In the genomic region with DNA sequence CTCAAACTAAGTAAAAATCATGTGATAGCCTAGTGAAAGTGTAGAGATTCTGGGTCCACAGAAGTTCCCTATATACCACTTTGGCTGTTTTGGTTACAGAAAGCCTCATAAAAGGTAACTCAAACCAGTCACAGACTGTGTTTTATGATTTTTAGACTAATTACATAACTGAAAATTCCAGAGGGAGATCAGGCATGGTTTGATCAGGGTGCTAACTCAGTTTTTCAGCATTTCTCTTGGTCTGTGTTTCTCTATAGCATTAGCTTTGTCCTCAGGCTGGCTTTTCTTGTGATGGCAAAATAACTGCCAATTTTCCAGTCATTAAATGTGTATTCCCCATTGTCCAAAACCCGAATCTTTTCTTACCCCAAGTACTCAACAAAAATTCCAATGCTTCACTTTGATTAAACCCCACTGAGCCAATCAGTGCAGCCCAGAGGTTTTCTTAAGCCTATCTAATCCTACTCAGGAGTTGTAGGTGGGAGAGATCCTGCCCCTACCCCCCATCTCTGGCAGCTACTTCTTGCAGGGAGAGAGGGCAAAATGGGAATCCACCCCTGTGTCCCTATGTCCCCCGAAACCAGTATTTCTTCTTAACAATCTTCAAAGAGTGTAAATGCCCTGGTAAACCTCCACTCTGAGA, we compare ENCODE assay signal across 26 cellular contexts. TPM values are rescaled to one million over a fixed set of nuclear protein-coding genes. Genes with fewer than 3 reads are reported as not detected.
A peak's percentile ranks its signal among the peaks of the same experiment; 100 is the strongest.
DNase-seq lines count a peak whose midpoint lies in the region; ATAC-seq and TF ChIP-seq lines count a peak whose summit lies in the region.
"Had no signal": no experiment of that assay in that cellular context is flagged by ENCODE, and none has a peak within 500 bp of the region (broad histone marks: within the 10 kb centered on the region; RNA-seq: fewer than 3 reads in every experiment).

No MANE protein-coding gene starts in this region.

- H3K27ac ChIP-seq in PC-9 (peak overlapping the region; percentile 62), caudate nucleus (ENCODE audit: low read depth, low read length) (peak overlapping the region; percentile 97), mesenchymal stem cell (ENCODE audit: low read length, poor library complexity, severe bottlenecking) (no peak overlapping the region), suprapubic skin (peak overlapping the region; percentile 79)

- no peaks in the 10 kb centered on the region for H3K79me2 ChIP-seq in PC-9 (ENCODE audit: low read depth)

- H2BK12ac ChIP-seq in mesenchymal stem cell (ENCODE audit: low read length in 2 of 2) = no peak overlapping the region

- H3K27me3 Mint-ChIP-seq in activated CD4-positive, alpha-beta memory T cell treated with anti-CD3 and anti-CD28 coated beads, Interleukin-2, amount 10 ng/mL, durations not matched to agents 7 days and 5 days = no peaks in the 10 kb centered on the region
- peaks cover 5% of the 10 kb centered on the region for H3K27me3 Mint-ChIP-seq in stimulated activated naive CD8-positive, alpha-beta T cell treated with anti-CD3 and anti-CD28 coated beads, Interleukin-15, amount 100 ng/mL, for 72 hours
- H3K27me3 Mint-ChIP-seq: activated CD4-positive, alpha-beta memory T cell treated with anti-CD3 and anti-CD28 coated beads for 36 hours had no signal

- H3K4ac ChIP-seq in mesenchymal stem cell (ENCODE audit: low read depth in 1 of 2, low read length in 2 of 2) = no peak overlapping the region

- H3K9me3 Mint-ChIP-seq in activated CD4-positive, alpha-beta memory T cell treated with anti-CD3 and anti-CD28 coated beads, Interleukin-2, amount 10 ng/mL, durations not matched to agents 7 days and 5 days = peaks cover 7% of the 10 kb centered on the region
- no peaks in the 10 kb centered on the region for H3K9me3 Mint-ChIP-seq in stimulated activated naive CD8-positive, alpha-beta T cell treated with anti-CD3 and anti-CD28 coated beads, Interleukin-15, amount 100 ng/mL, for 72 hours
- H3K9me3 Mint-ChIP-seq: activated CD4-positive, alpha-beta memory T cell treated with anti-CD3 and anti-CD28 coated beads for 36 hours; CD4-positive, CD25-positive, alpha-beta regulatory T cell; central memory CD8-positive, alpha-beta T cell had no signal

- no peak overlapping the region for H3K18ac ChIP-seq in mesenchymal stem cell (ENCODE audit: low read depth in 1 of 2, low read length in 2 of 2)

- H2BK5ac ChIP-seq in mesenchymal stem cell (ENCODE audit: low read depth, low read length, poor library complexity, severe bottlenecking) = no peak overlapping the region

- H3K9ac ChIP-seq in mesenchymal stem cell (ENCODE audit: low read length) = peak overlapping the region; percentile 51

- peaks cover 5% of the 10 kb centered on the region for H3K4me1 Mint-ChIP-seq in activated CD4-positive, alpha-beta memory T cell treated with anti-CD3 and anti-CD28 coated beads, Interleukin-2, amount 10 ng/mL, durations not matched to agents 7 days and 5 days
- peaks cover 8% of the 10 kb centered on the region for H3K4me1 Mint-ChIP-seq in stimulated activated naive CD8-positive, alpha-beta T cell treated with anti-CD3 and anti-CD28 coated beads, Interleukin-15, amount 100 ng/mL, for 72 hours
- H3K4me1 Mint-ChIP-seq: CD4-positive, CD25-positive, alpha-beta regulatory T cell; central memory CD8-positive, alpha-beta T cell had no signal

- no peaks in the 10 kb centered on the region for H3K9me2 ChIP-seq in PC-9 (ENCODE audit: insufficient read depth)

- H3K14ac ChIP-seq in mesenchymal stem cell (ENCODE audit: low read length in 2 of 2) = no peak overlapping the region

- H2BK15ac ChIP-seq in mesenchymal stem cell (ENCODE audit: low read depth, poor library complexity, severe bottlenecking) = no peak overlapping the region

- 100% methylated on average over 1 of the region's 2 CpGs for WGBS in mesenchymal stem cell
- WGBS in suprapubic skin = 63% methylated on average over 1 of the region's 2 CpGs

- no peak overlapping the region for H4K8ac ChIP-seq in mesenchymal stem cell (ENCODE audit: low read length)

- POLR2A ChIA-PET in PC-9 (lab: Charles Lee; ENCODE audit: unreplicated experiment) = interaction anchor here (0.7 kb wide), 1 partner anchor 10 kb away, joined by 4 read pairs; no protein-coding TSS in a partner anchor
- POLR2A ChIA-PET in activated CD4-positive, alpha-beta memory T cell treated with anti-CD3 and anti-CD28 coated beads, Interleukin-2, amount 10 ng/mL, durations not matched to agents 7 days and 5 days (lab: Charles Lee) = no interaction called here

- H3K27me3 ChIP-seq in PC-9 (ENCODE audit: insufficient read depth, low read depth) (no peaks in the 10 kb centered on the region), mesenchymal stem cell (ENCODE audit: control insufficient read depth in 1 of 2, insufficient read depth in 1 of 2, low read length in 2 of 2) (no peaks in the 10 kb centered on the region), suprapubic skin (no peaks in the 10 kb centered on the region)

- H3K4me2 ChIP-seq in PC-9 (peak overlapping the region; percentile 10; the same call in 1 of the 2 replicates), mesenchymal stem cell (ENCODE audit: low read length, poor library complexity, severe bottlenecking) (no peak overlapping the region)

- H4K91ac ChIP-seq in mesenchymal stem cell (ENCODE audit: low read length) = no peak overlapping the region

- no peak for TF ChIP-seq EP300 in suprapubic skin (IDR thresholded peaks at IDR 0.05)

- H2AK5ac ChIP-seq in mesenchymal stem cell (ENCODE audit: low read length, severe bottlenecking) = no peak overlapping the region

- BruUV-seq in PC-9 (replicated peaks; lab: Mats Ljungman, UMichigan) = no TSS peak

- no peak for ATAC-seq in stimulated activated naive CD8-positive, alpha-beta T cell treated with anti-CD3 and anti-CD28 coated beads, Interleukin-15, amount 100 ng/mL, for 72 hours
- ATAC-seq: Panc1 had no signal

- H3K36me3 Mint-ChIP-seq in activated CD4-positive, alpha-beta memory T cell treated with anti-CD3 and anti-CD28 coated beads, Interleukin-2, amount 10 ng/mL, durations not matched to agents 7 days and 5 days (ENCODE audit: low read depth) = no peaks in the 10 kb centered on the region
- H3K36me3 Mint-ChIP-seq: activated CD4-positive, alpha-beta memory T cell treated with anti-CD3 and anti-CD28 coated beads for 36 hours; CD4-positive, CD25-positive, alpha-beta regulatory T cell had no signal

- H2AFZ ChIP-seq in PC-9 (no peak overlapping the region), mesenchymal stem cell (ENCODE audit: low read depth, low read length) (no peak overlapping the region)

- peaks cover 23% of the 10 kb centered on the region for H3F3A ChIP-seq in PC-9 (ENCODE audit: insufficient read depth, low read depth)

- H3K79me1 ChIP-seq in mesenchymal stem cell (replicated peaks; ENCODE audit: low read length, poor library complexity, severe bottlenecking) = no peaks in the 10 kb centered on the region

- TF ChIP-seq POLR2A in suprapubic skin (IDR thresholded peaks at IDR 0.05) = no peak

- TF ChIP-seq CTCF in PC-9 (conservative IDR thresholded peaks at IDR 0.05) = no peak
- TF ChIP-seq CTCF in suprapubic skin (IDR thresholded peaks at IDR 0.05) = no peak

- H3K4me1 ChIP-seq in PC-9 (replicated peaks; ENCODE audit: insufficient read depth) (peaks cover 18% of the 10 kb centered on the region), mesenchymal stem cell (ENCODE audit: control insufficient read depth, insufficient read depth, low read depth, low read length) (no peaks in the 10 kb centered on the region), suprapubic skin (peaks cover 40% of the 10 kb centered on the region)

- H3K4me3 ChIP-seq in PC-9 = no peak overlapping the region
- no peak overlapping the region for H3K4me3 ChIP-seq in mesenchymal stem cell (ENCODE audit: insufficient read depth in 1 of 2, low read depth in 1 of 2, low read length in 2 of 2)
- no peak overlapping the region for H3K4me3 ChIP-seq in suprapubic skin

- H3K4me3 Mint-ChIP-seq in activated CD4-positive, alpha-beta memory T cell treated with anti-CD3 and anti-CD28 coated beads, Interleukin-2, amount 10 ng/mL, durations not matched to agents 7 days and 5 days = no peak overlapping the region
- no peak overlapping the region for H3K4me3 Mint-ChIP-seq in stimulated activated naive CD8-positive, alpha-beta T cell treated with anti-CD3 and anti-CD28 coated beads, Interleukin-15, amount 100 ng/mL, for 72 hours
- H3K4me3 Mint-ChIP-seq: activated CD4-positive, alpha-beta memory T cell treated with anti-CD3 and anti-CD28 coated beads for 36 hours; CD4-positive, CD25-positive, alpha-beta regulatory T cell; central memory CD8-positive, alpha-beta T cell had no signal

- CTCF ChIA-PET in PC-9 (lab: Charles Lee) = no interaction called here
- CTCF ChIA-PET in activated CD4-positive, alpha-beta memory T cell treated with anti-CD3 and anti-CD28 coated beads, Interleukin-2, amount 10 ng/mL, durations not matched to agents 7 days and 5 days (lab: Charles Lee) = interaction anchor here (1.1 kb wide), 1 partner anchor 16 kb away, joined by 3 read pairs; no protein-coding TSS in a partner anchor

- no peak overlapping the region for H2BK120ac ChIP-seq in mesenchymal stem cell (ENCODE audit: low read depth, low read length)

- no peak overlapping the region for H3K23ac ChIP-seq in mesenchymal stem cell (ENCODE audit: low read length in 2 of 2)

- no peaks in the 10 kb centered on the region for H4K20me1 ChIP-seq in PC-9 (ENCODE audit: insufficient read depth)

- H3K9me3 ChIP-seq in PC-9 (ENCODE audit: insufficient read depth, low read depth) (no peaks in the 10 kb centered on the region), mesenchymal stem cell (ENCODE audit: control insufficient read depth, low read length) (no peaks in the 10 kb centered on the region), suprapubic skin (no peaks in the 10 kb centered on the region)

- intact Hi-C loops in PC-9 (cut with micrococcal nuclease; ENCODE audit: unreplicated experiment) = no loop called here

- H3K36me3 ChIP-seq in PC-9 (ENCODE audit: low read depth) = no peaks in the 10 kb centered on the region
- no peaks in the 10 kb centered on the region for H3K36me3 ChIP-seq in mesenchymal stem cell (ENCODE audit: control insufficient read depth in 1 of 2, insufficient read depth in 2 of 2, low read depth in 1 of 2, low read length in 2 of 2)
- H3K36me3 ChIP-seq in suprapubic skin = no peaks in the 10 kb centered on the region

- no peak overlapping the region for H3K27ac Mint-ChIP-seq in activated CD4-positive, alpha-beta memory T cell treated with anti-CD3 and anti-CD28 coated beads, Interleukin-2, amount 10 ng/mL, durations not matched to agents 7 days and 5 days
- no peak overlapping the region for H3K27ac Mint-ChIP-seq in stimulated activated naive CD8-positive, alpha-beta T cell treated with anti-CD3 and anti-CD28 coated beads, Interleukin-15, amount 100 ng/mL, for 72 hours
- H3K27ac Mint-ChIP-seq: activated CD4-positive, alpha-beta memory T cell treated with anti-CD3 and anti-CD28 coated beads for 36 hours; CD4-positive, CD25-positive, alpha-beta regulatory T cell had no signal

- DNase-seq in PC-9 (no peak), caudate nucleus (lab: John Stamatoyannopoulos, UW) (no peak), mesenchymal stem cell (no peak), suprapubic skin (ENCODE audit: low spot score in 2 of 2) (no peak), GDM1 (lab: John Stamatoyannopoulos, UW) (no peak), ureter (ENCODE audit: low spot score) (no peak)
- DNase-seq in activated CD4-positive, alpha-beta memory T cell treated with anti-CD3 and anti-CD28 coated beads, Interleukin-2, amount 10 ng/mL, durations not matched to agents 7 days and 5 days = no peak
- DNase-seq in stimulated activated naive CD8-positive, alpha-beta T cell treated with anti-CD3 and anti-CD28 coated beads, Interleukin-15, amount 100 ng/mL, for 72 hours = no peak
- DNase-seq: activated T-cell treated with anti-CD3 and anti-CD28 coated beads, Interleukin-2, amount 50 U/mL, for 1 hour; amniotic stem cell; CD4-positive, CD25-positive, alpha-beta regulatory T cell; effector CD4-positive, alpha-beta T cell; GOT3; Kasumi-1; NCI-H1048; NCI-H2081; NCI-H446 had no signal

RNA-seq across cellular contexts. Expression of gene FXYD3, which starts 8.6 kb away (rescaled TPM):
- 240 and 287 TPM in 2 replicates for total RNA-seq in PC-9 (2021)
- not detected for polyA plus RNA-seq in mesenchymal stem cell (2013, experiment 1 of 2)
- not detected for polyA plus RNA-seq in mesenchymal stem cell (2013, experiment 2 of 2)
- total RNA-seq in suprapubic skin = 100 to 1,000 TPM; 383 to 765 (median 575) TPM
- not detected for total RNA-seq in activated CD4-positive, alpha-beta memory T cell treated with anti-CD3 and anti-CD28 coated beads, Interleukin-2, amount 10 ng/mL, durations not matched to agents 7 days and 5 days
- total RNA-seq in ureter = 434 TPM
- total RNA-seq: activated CD4-positive, alpha-beta memory T cell treated with anti-CD3 and anti-CD28 coated beads for 36 hours; CD4-positive, CD25-positive, alpha-beta regulatory T cell; pulmonary artery endothelial cell; SK-MEL-5; T-helper 2 cell treated with Interferon-gamma antibody and Interleukin-4, amounts not matched to agents 100 ng/mL and 5 ng/mL, for 36 hours had no signal
- polyA plus RNA-seq: CD4-positive, CD25-positive, alpha-beta regulatory T cell; neural cell had no signal

RNA-seq across cellular contexts. Expression of gene LGI4, which starts 27.8 kb away (rescaled TPM):
- 1.2 and 1.3 TPM in 2 replicates for total RNA-seq in PC-9 (2021)
- 0.15 TPM for polyA plus RNA-seq in mesenchymal stem cell (2013, experiment 1 of 2)
- polyA plus RNA-seq in mesenchymal stem cell (2013, experiment 2 of 2) = 0.11 TPM
- total RNA-seq in suprapubic skin = 10 to 100 TPM in 1 of 4 donors, 1 to 10 TPM in 3; 4.3 to 11.8 (median 7.8) TPM
- under 1 TPM; 0.55 to 0.68 TPM for total RNA-seq in activated CD4-positive, alpha-beta memory T cell treated with anti-CD3 and anti-CD28 coated beads, Interleukin-2, amount 10 ng/mL, durations not matched to agents 7 days and 5 days
- 15.5 TPM for total RNA-seq in ureter
- total RNA-seq: pulmonary artery endothelial cell had no signal
- polyA plus RNA-seq: CD4-positive, CD25-positive, alpha-beta regulatory T cell had no signal

RNA-seq across cellular contexts. Expression of gene FXYD1, which starts 31.6 kb away (rescaled TPM):
- total RNA-seq in PC-9 (2021) (not detected in 2 replicates), suprapubic skin (10 to 100 TPM in 1 of 4 donors, 1 to 10 TPM in 3; 2.0 to 10.9 (median 6.7) TPM), ureter (50.2 TPM)
- 0.33 TPM for polyA plus RNA-seq in mesenchymal stem cell (2013, experiment 1 of 2)
- polyA plus RNA-seq in mesenchymal stem cell (2013, experiment 2 of 2) = 0.33 TPM
- total RNA-seq in activated CD4-positive, alpha-beta memory T cell treated with anti-CD3 and anti-CD28 coated beads, Interleukin-2, amount 10 ng/mL, durations not matched to agents 7 days and 5 days = 1 to 10 TPM; 3.3 to 3.6 TPM
- total RNA-seq: SK-MEL-5 had no signal
- polyA plus RNA-seq: neural cell had no signal

RNA-seq across cellular contexts. Expression of gene FXYD7, which starts 36.0 kb away (rescaled TPM):
- total RNA-seq in PC-9 (2021) (not detected in 2 replicates), suprapubic skin (1 to 10 TPM in 1 of 4 donors, not detected in 3; 2.2 TPM), ureter (0.62 TPM)
- polyA plus RNA-seq in mesenchymal stem cell (2013, experiment 1 of 2) = 0.07 TPM
- not detected for polyA plus RNA-seq in mesenchymal stem cell (2013, experiment 2 of 2)
- total RNA-seq in activated CD4-positive, alpha-beta memory T cell treated with anti-CD3 and anti-CD28 coated beads, Interleukin-2, amount 10 ng/mL, durations not matched to agents 7 days and 5 days = 1 to 10 TPM; 8.3 to 8.8 TPM
- total RNA-seq: esophagus mucosa, left cardiac atrium, pulmonary artery endothelial cell, SK-MEL-5 had no signal

RNA-seq across cellular contexts. Expression of gene FXYD5, which starts 47.5 kb away (rescaled TPM):
- total RNA-seq in PC-9 (2021) = 137 and 181 TPM in 2 replicates
- polyA plus RNA-seq in mesenchymal stem cell (2013, experiment 1 of 2) = 248 TPM
- polyA plus RNA-seq in mesenchymal stem cell (2013, experiment 2 of 2) = 237 TPM
- 10 to 100 TPM; 29.8 to 64.8 (median 37.7) TPM for total RNA-seq in suprapubic skin
- total RNA-seq in activated CD4-positive, alpha-beta memory T cell treated with anti-CD3 and anti-CD28 coated beads, Interleukin-2, amount 10 ng/mL, durations not matched to agents 7 days and 5 days = 100 to 1,000 TPM; 588 to 589 TPM
- total RNA-seq in ureter = 136 TPM
- polyA plus RNA-seq: neural cell had no signal

Comparison
In these comparisons a context has a peak if more than half of its experiments do, and no peak if none do; other contexts are left out.
1. RNA of gene FXYD3, which starts 8.6 kb away (total RNA-seq): 383 to 765 TPM in suprapubic skin, 434 TPM in ureter (single experiment) and 240 to 287 TPM in PC-9; not detected in activated CD4-positive, alpha-beta memory T cell treated with anti-CD3 and anti-CD28 coated beads, Interleukin-2, amount 10 ng/mL, durations not matched to agents 7 days and 5 days; every median in the first group is over 100 times any median in the second.